Comparison of ENCODE assay signal across 14 cellular contexts in the genomic region with DNA sequence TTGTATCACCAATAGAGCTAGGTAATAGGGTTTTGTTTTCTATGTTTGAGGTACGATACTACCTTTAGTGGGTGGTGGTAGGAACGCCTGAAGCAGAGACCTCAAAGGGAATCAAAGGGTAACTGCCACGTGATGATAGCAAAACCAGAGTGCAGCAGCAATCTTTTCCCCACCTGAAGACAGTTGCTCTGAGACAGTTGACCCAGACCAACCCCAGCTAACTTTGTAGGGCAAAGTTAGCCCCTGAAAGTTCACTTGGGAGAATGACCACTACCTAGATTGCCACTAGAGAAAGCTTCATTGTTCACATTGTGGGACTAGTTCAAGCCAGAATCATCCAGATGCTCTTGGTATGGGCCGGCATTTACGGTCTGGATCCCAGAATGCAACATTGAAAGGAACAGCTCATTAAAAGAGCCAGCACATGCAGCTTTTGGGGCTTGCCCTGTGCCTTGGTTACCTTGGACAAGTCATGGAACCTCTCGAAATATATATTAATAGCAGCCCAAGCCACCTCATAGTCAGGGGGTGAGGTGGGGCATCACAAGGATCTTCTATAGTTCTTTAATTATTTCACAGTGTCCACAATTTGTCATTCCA. TPM values are rescaled to one million over a fixed set of nuclear protein-coding genes. Genes with fewer than 3 reads are reported as not detected.
DNase-seq lines count a peak whose midpoint lies in the region; ATAC-seq and TF ChIP-seq lines count a peak whose summit lies in the region.
"Had no signal": no experiment of that assay in that cellular context is flagged by ENCODE, and none has a peak within 500 bp of the region (broad histone marks: within the 10 kb centered on the region; RNA-seq: fewer than 3 reads in every experiment).

No MANE protein-coding gene starts in this region.

- TF ChIP-seq CTCF in Panc1 (IDR thresholded peaks at IDR 0.05) (no peak), sigmoid colon (IDR thresholded peaks at IDR 0.05) (no peak)

- H3K9me3 ChIP-seq in Panc1 (ENCODE audit: control insufficient read depth, insufficient read depth, low read depth, low read length) (no peaks in the 10 kb centered on the region), sigmoid colon (no peaks in the 10 kb centered on the region)
- H3K9me3 ChIP-seq: esophagus muscularis mucosa, psoas muscle had no signal

- H3K27ac ChIP-seq in Panc1 (ENCODE audit: low read length), result 0 out of 2 replicates have a peak overlapping the region, but pooled peaks have one; percentile 4
- peak overlapping the region in 3 of 4 donors; percentile 35 to 93 (median 93) for H3K27ac ChIP-seq in sigmoid colon
- H3K27ac ChIP-seq: 22Rv1, psoas muscle had no signal

- intact Hi-C loops in Panc1 (cut with micrococcal nuclease; ENCODE audit: unreplicated experiment), result no loop called here
- intact Hi-C loops in sigmoid colon (cut with DNase I), result no loop called here

- no TSS peak for BruUV-seq in Panc1 (replicated peaks; lab: Mats Ljungman, UMichigan)

- peak; percentile 30 to 40 for ATAC-seq in activated CD4-positive, CD25-positive, alpha-beta regulatory T cell treated with anti-CD3 and anti-CD28 coated beads, Interleukin-2, amount 50 U/mL, for 24 hours
- no peak for ATAC-seq in Panc1
- no peak for ATAC-seq in GM18907 (IDR thresholded peaks at IDR 0.05; ENCODE audit: unreplicated experiment)
- ATAC-seq: HCT116, psoas muscle had no signal

- WGBS in sigmoid colon, 2 donors, result 56 to 75% methylated on average over 6 of the region's 6 CpGs

- H3K9me3 Mint-ChIP-seq in activated naive CD4-positive, alpha-beta T cell treated with anti-CD3 and anti-CD28 coated beads, Interleukin-2, amount 50 U/mL, for 24 hours, result no peaks in the 10 kb centered on the region

- no peaks in the 10 kb centered on the region for H3K27me3 Mint-ChIP-seq in activated naive CD4-positive, alpha-beta T cell treated with anti-CD3 and anti-CD28 coated beads, Interleukin-2, amount 50 U/mL, for 24 hours

- POLR2A ChIA-PET in Panc1 (lab: Charles Lee), result interaction anchor here (0.5 to 0.6 kb wide), 2 partner anchors 147 to 153 kb away, joined by 3 to 4 read pairs; no protein-coding TSS in a partner anchor

- H3K4me3 ChIP-seq in Panc1 (ENCODE audit: low read depth in 2 of 2, low read length in 2 of 2) (no peak overlapping the region), sigmoid colon (no peak overlapping the region)
- H3K4me3 ChIP-seq: esophagus muscularis mucosa, psoas muscle had no signal

- H3K36me3 Mint-ChIP-seq in activated naive CD4-positive, alpha-beta T cell treated with anti-CD3 and anti-CD28 coated beads, Interleukin-2, amount 50 U/mL, for 24 hours, result peaks cover 5% of the 10 kb centered on the region

- peak overlapping the region; percentile 92 for H3K4me3 Mint-ChIP-seq in activated naive CD4-positive, alpha-beta T cell treated with anti-CD3 and anti-CD28 coated beads, Interleukin-2, amount 50 U/mL, for 24 hours

- H3K36me3 ChIP-seq in Panc1 (ENCODE audit: control insufficient read depth, insufficient read depth, low read length) (no peaks in the 10 kb centered on the region), sigmoid colon (no peaks in the 10 kb centered on the region)
- H3K36me3 ChIP-seq: esophagus muscularis mucosa had no signal

- no peak for TF ChIP-seq EP300 in sigmoid colon (IDR thresholded peaks at IDR 0.05)

- TF ChIP-seq POLR2A in sigmoid colon (IDR thresholded peaks at IDR 0.05), result no peak

- CTCF ChIA-PET in Panc1 (lab: Charles Lee), result no interaction called here

- H3K4me1 ChIP-seq in Panc1 (ENCODE audit: control insufficient read depth, insufficient read depth, low read length), result peaks cover 34% of the 10 kb centered on the region
- H3K4me1 ChIP-seq in sigmoid colon, result peaks cover 0 to 54% (median 39%) of the 10 kb centered on the region in 4 donors
- H3K4me1 ChIP-seq: psoas muscle had no signal

- H3K27ac Mint-ChIP-seq in activated naive CD4-positive, alpha-beta T cell treated with anti-CD3 and anti-CD28 coated beads, Interleukin-2, amount 50 U/mL, for 24 hours, result peak overlapping the region; percentile 93

- H3K4me1 Mint-ChIP-seq in activated naive CD4-positive, alpha-beta T cell treated with anti-CD3 and anti-CD28 coated beads, Interleukin-2, amount 50 U/mL, for 24 hours, result peaks cover 42% of the 10 kb centered on the region

- H3K27me3 ChIP-seq in Panc1 (ENCODE audit: control insufficient read depth, insufficient read depth, low read length) (no peaks in the 10 kb centered on the region), sigmoid colon (peaks cover 0 to 2% (median 0%) of the 10 kb centered on the region in 3 donors)

- DNase-seq in activated CD4-positive, CD25-positive, alpha-beta regulatory T cell treated with anti-CD3 and anti-CD28 coated beads, Interleukin-2, amount 50 U/mL, for 72 hours, result no peak
- DNase-seq in Panc1 (ENCODE audit: low read depth, low spot score) (no peak), sigmoid colon (no peak), amygdala (lab: John Stamatoyannopoulos, UW) (no peak), KG1 (lab: John Stamatoyannopoulos, UW) (no peak)
- DNase-seq: mesenchymal stem cell, NCI-H187 treated with DMSO at 0.1 percent for 48 hours, psoas muscle had no signal

- in situ Hi-C loops in Panc1 (cut with HindIII; ENCODE audit: low pct_unique_long_range_greater_than_20kb, low sequenced_read_pairs), result no loop called here

RNA-seq across cellular contexts. Expression of gene SEPTIN6, which starts 4.0 kb away (rescaled TPM):
- total RNA-seq in Panc1 (2021; ENCODE audit: unreplicated experiment) (31.2 TPM), sigmoid colon (100 to 1,000 TPM in 1 of 4 donors, 10 to 100 TPM in 3; 48.2 to 103 (median 69.4) TPM)
- polyA plus RNA-seq in Panc1 (2012; ENCODE audit: insufficient read length), result 41.0 TPM
- polyA plus RNA-seq in sigmoid colon, result 10 to 100 TPM in 1 of 3 donors, 1 to 10 TPM in 2; 5.3 to 32.5 (median 6.0) TPM

Comparison
In these comparisons a context has a peak if more than half of its experiments do, and no peak if none do; other contexts are left out.
1. ATAC-seq: peak in activated CD4-positive, CD25-positive, alpha-beta regulatory T cell treated with anti-CD3 and anti-CD28 coated beads, Interleukin-2, amount 50 U/mL, for 24 hours (2 of 2); none in Panc1 (single experiment) and GM18907 (single experiment).